In genomic region chr3:15982243-15982642, GRCh38 we compare ENCODE assay signal across 15 cellular contexts.
DNase-seq lines count a peak whose midpoint lies in the region; ATAC-seq, FAIRE-seq and TF ChIP-seq lines count a peak whose summit lies in the region.
"Had no signal": no experiment of that assay in that cellular context is flagged by ENCODE, and none has a peak within 500 bp of the region (broad histone marks: within the 10 kb centered on the region; RNA-seq: fewer than 3 reads in every experiment).

No MANE protein-coding gene starts in this region.

- H3K4me2 ChIP-seq in keratinocyte (ENCODE audit: control insufficient read depth, extremely low read depth, insufficient read depth, low read depth, low read length), result peak overlapping the region; percentile 76

- peaks cover 69% of the 10 kb centered on the region for H3K4me1 Mint-ChIP-seq in HFFc6 (ENCODE audit: low read depth)
- H3K4me1 Mint-ChIP-seq: activated CD4-positive, alpha-beta T cell treated with anti-CD3 and anti-CD28 coated beads, Interleukin-2, amount 10 ng/mL, durations not matched to agents 7 days and 5 days had no signal

- no peaks in the 10 kb centered on the region for H3K27me3 ChIP-seq in keratinocyte (ENCODE audit: control insufficient read depth, extremely low read depth, insufficient read depth, low read length)
- H3K27me3 ChIP-seq in suprapubic skin, result no peaks in the 10 kb centered on the region
- H3K27me3 ChIP-seq in upper lobe of left lung, result no peaks in the 10 kb centered on the region

- no peaks in the 10 kb centered on the region for H4K20me1 ChIP-seq in keratinocyte (ENCODE audit: control insufficient read depth, extremely low read depth, insufficient read depth, low read length)

- H3K9ac ChIP-seq in keratinocyte (ENCODE audit: control insufficient read depth, extremely low read depth, insufficient read depth, low read length), result peak overlapping the region; percentile 22

- H3K4me1 ChIP-seq in keratinocyte (ENCODE audit: control insufficient read depth, extremely low read depth, insufficient read depth, low read length), result peaks cover 24% of the 10 kb centered on the region
- peaks cover 14% of the 10 kb centered on the region for H3K4me1 ChIP-seq in suprapubic skin
- H3K4me1 ChIP-seq in upper lobe of left lung, result no peaks in the 10 kb centered on the region

- H3K4me3 Mint-ChIP-seq in HFFc6, result peak overlapping the region; percentile 82
- H3K4me3 Mint-ChIP-seq: activated CD4-positive, alpha-beta T cell treated with anti-CD3 and anti-CD28 coated beads, Interleukin-2, amount 10 ng/mL, durations not matched to agents 7 days and 5 days; dendritic cell treated with granulocyte-macrophage colony-stimulating factor and Interleukin-4, amounts not matched to agents 40 ng/mL and 50 ng/mL, for 4 days had no signal

- no peaks in the 10 kb centered on the region for H3K9me1 ChIP-seq in keratinocyte (ENCODE audit: control insufficient read depth, extremely low read depth, insufficient read depth, low read length)

- no peak for ATAC-seq in upper lobe of left lung (ENCODE audit: low FRiP score in 2 of 2)
- ATAC-seq: K562 had no signal

- no peak for DNase-seq in HFFc6
- DNase-seq in keratinocyte (ENCODE audit: low read depth, low spot score), result no peak
- DNase-seq in suprapubic skin (ENCODE audit: low spot score in 2 of 2), result no peak
- no peak for DNase-seq in DMS153 treated with DMSO at 0.1 percent for 48 hours (lab: John Stamatoyannopoulos, UW; ENCODE audit: unreplicated experiment)
- no peak for DNase-seq in GM19240 (ENCODE audit: insufficient read length, low spot score)
- DNase-seq in upper lobe of left lung, result no peak
- DNase-seq: activated CD4-positive, alpha-beta T cell treated with anti-CD3 and anti-CD28 coated beads, Interleukin-2, amount 10 ng/mL, durations not matched to agents 7 days and 5 days; activated naive CD4-positive, alpha-beta T cell treated with Interleukin-2 at 50 U/mL for 16 hours; stimulated activated CD4-positive, alpha-beta T cell treated with anti-CD3 and anti-CD28 coated beads, Interleukin-4, amount 100 ng/mL, for 1 hour; stimulated activated CD8-positive, alpha-beta memory T cell treated with anti-CD3 and anti-CD28 coated beads, Interleukin-4, amount 100 ng/mL, for 48 hours had no signal

- H3K9me3 Mint-ChIP-seq in HFFc6, result peaks cover 11% of the 10 kb centered on the region

- no peak for TF ChIP-seq EP300 in suprapubic skin (IDR thresholded peaks at IDR 0.05)
- no peak for TF ChIP-seq EP300 in upper lobe of left lung (IDR thresholded peaks at IDR 0.05)

- H3K9me3 ChIP-seq in keratinocyte (ENCODE audit: control insufficient read depth, low read depth, low read length), result no peaks in the 10 kb centered on the region
- no peaks in the 10 kb centered on the region for H3K9me3 ChIP-seq in suprapubic skin
- H3K9me3 ChIP-seq in upper lobe of left lung, result no peaks in the 10 kb centered on the region

- peaks cover 20% of the 10 kb centered on the region for H3K36me3 Mint-ChIP-seq in HFFc6 (ENCODE audit: low read depth)

- H3K4me3 ChIP-seq in keratinocyte (ENCODE audit: control insufficient read depth in 2 of 3, extremely low read depth in 1 of 3, insufficient read depth in 2 of 3, low read depth in 1 of 3, low read length in 3 of 3), result peak overlapping the region in 1 of 3 experiments; percentile 41
- no peak overlapping the region for H3K4me3 ChIP-seq in suprapubic skin
- no peak overlapping the region for H3K4me3 ChIP-seq in upper lobe of left lung
- H3K4me3 ChIP-seq: K562 had no signal

- no peaks in the 10 kb centered on the region for H3K79me2 ChIP-seq in keratinocyte (ENCODE audit: control insufficient read depth, insufficient read depth, low read length)

- no peaks in the 10 kb centered on the region for H3K36me3 ChIP-seq in keratinocyte (ENCODE audit: control insufficient read depth in 2 of 2, extremely low read depth in 1 of 2, insufficient read depth in 2 of 2, low read length in 2 of 2)
- no peaks in the 10 kb centered on the region for H3K36me3 ChIP-seq in suprapubic skin
- no peaks in the 10 kb centered on the region for H3K36me3 ChIP-seq in upper lobe of left lung

- peak overlapping the region; percentile 97 for H3K27ac Mint-ChIP-seq in HFFc6
- H3K27ac Mint-ChIP-seq: activated CD4-positive, alpha-beta T cell treated with anti-CD3 and anti-CD28 coated beads, Interleukin-2, amount 10 ng/mL, durations not matched to agents 7 days and 5 days; dendritic cell treated with granulocyte-macrophage colony-stimulating factor and Interleukin-4, amounts not matched to agents 40 ng/mL and 50 ng/mL, for 4 days had no signal

- 74% methylated on average over 1 of the region's 1 CpG for WGBS in suprapubic skin
- WGBS in upper lobe of left lung, 2 donors, result 81 to 83% methylated on average over 1 of the region's 1 CpG

- no peak for TF ChIP-seq CTCF in HFFc6 (IDR thresholded peaks at IDR 0.05)
- no peak for TF ChIP-seq CTCF in keratinocyte (optimal IDR thresholded peaks at IDR 0.05 in 1 of 3, IDR thresholded peaks at IDR 0.05 in 1 of 3, conservative IDR thresholded peaks at IDR 0.05 in 1 of 3; ENCODE audit: extremely low read depth in 1 of 3, insufficient read depth in 2 of 3, low read length in 3 of 3)
- no peak for TF ChIP-seq CTCF in suprapubic skin (IDR thresholded peaks at IDR 0.05)
- TF ChIP-seq CTCF in upper lobe of left lung (IDR thresholded peaks at IDR 0.05), result no peak

- H3K27ac ChIP-seq in angular gyrus (ENCODE audit: low read depth, low read length) (peak overlapping the region; percentile 67), keratinocyte (ENCODE audit: control insufficient read depth, insufficient read depth, low read length) (peak overlapping the region; percentile 83), suprapubic skin (peak overlapping the region; percentile 61), upper lobe of left lung (peak overlapping the region in 1 of 4 donors; percentile 44)
- H3K27ac ChIP-seq: C4-2B had no signal

- TF ChIP-seq POLR2A in suprapubic skin (IDR thresholded peaks at IDR 0.05), result no peak
- no peak for TF ChIP-seq POLR2A in upper lobe of left lung (IDR thresholded peaks at IDR 0.05)

- dilution Hi-C loops in keratinocyte (cut with MboI; ENCODE audit: extremely low pct_ligation_motif_present, low sequenced_read_pairs), result no loop called here

- H2AFZ ChIP-seq in keratinocyte (ENCODE audit: control insufficient read depth, low read length), result no peak overlapping the region

- no peaks in the 10 kb centered on the region for H3K27me3 Mint-ChIP-seq in HFFc6 (ENCODE audit: insufficient read depth)

- FAIRE-seq in keratinocyte (lab: Jason Lieb, UNC), result no peak
- FAIRE-seq: K562, TTC549 had no signal
